In genomic region chr12:118190266-118190665, GRCh38 we compare ENCODE assay signal across 9 cellular contexts. TPM values are rescaled to one million over a fixed set of nuclear protein-coding genes. Genes with fewer than 3 reads are reported as not detected.
DNase-seq lines count a peak whose midpoint lies in the region; ATAC-seq, FAIRE-seq and TF ChIP-seq lines count a peak whose summit lies in the region.
"Had no signal": no experiment of that assay in that cellular context is flagged by ENCODE, and none has a peak within 500 bp of the region (broad histone marks: within the 10 kb centered on the region; RNA-seq: fewer than 3 reads in every experiment).

No MANE protein-coding gene starts in this region.

- peaks cover 26% of the 10 kb centered on the region for H3K4me1 Mint-ChIP-seq in WTC11
- peaks cover 0 to 16% (median 5%) of the 10 kb centered on the region in 7 donors for H3K4me1 Mint-ChIP-seq in naive thymus-derived CD4-positive, alpha-beta T cell

- H3K9me3 ChIP-seq in heart left ventricle = no peaks in the 10 kb centered on the region
- H3K9me3 ChIP-seq in naive thymus-derived CD4-positive, alpha-beta T cell (ENCODE audit: control insufficient read depth in 2 of 3, low read length in 3 of 3) = no peaks in the 10 kb centered on the region

- H3K4me3 Mint-ChIP-seq in WTC11 = peak overlapping the region; percentile 61
- H3K4me3 Mint-ChIP-seq in naive thymus-derived CD4-positive, alpha-beta T cell = no peak overlapping the region
- H3K4me3 Mint-ChIP-seq: activated naive CD8-positive, alpha-beta T cell had no signal

- H3K27me3 Mint-ChIP-seq in WTC11 (ENCODE audit: low read depth) = no peaks in the 10 kb centered on the region
- no peaks in the 10 kb centered on the region for H3K27me3 Mint-ChIP-seq in naive thymus-derived CD4-positive, alpha-beta T cell
- H3K27me3 Mint-ChIP-seq: activated naive CD8-positive, alpha-beta T cell had no signal

- intact Hi-C loops in heart left ventricle (cut with DNase I) = no loop called here
- intact Hi-C loops in naive thymus-derived CD4-positive, alpha-beta T cell (cut with micrococcal nuclease) = no loop called here

- CTCF ChIA-PET in WTC11 (lab: Charles Lee) = interaction anchor here (0.6 to 1.6 kb wide), 4 partner anchors 9 to 186 kb away, joined by 3 to 6 read pairs (median 4); partner anchors contain the start of genes PEBP1 and SUDS3
- CTCF ChIA-PET in naive thymus-derived CD4-positive, alpha-beta T cell (lab: Charles Lee) = no interaction called here

- 25 to 35% (median 32%) methylated on average over 11 of the region's 11 CpGs for WGBS in heart left ventricle, 4 donors

- no peaks in the 10 kb centered on the region for H3K27me3 ChIP-seq in heart left ventricle
- no peaks in the 10 kb centered on the region for H3K27me3 ChIP-seq in naive thymus-derived CD4-positive, alpha-beta T cell (ENCODE audit: control insufficient read depth in 2 of 2, insufficient read depth in 2 of 2, low read length in 2 of 2)

- DNase-seq in WTC11 (ENCODE audit: low spot score) (no peak), heart left ventricle (no peak), renal cortical epithelial cell (ENCODE audit: low read depth) (peak; percentile 48), NOMO-1 treated with dmso at 0.1 percent for 144 hours (lab: John Stamatoyannopoulos, UW; ENCODE audit: unreplicated experiment) (no peak), NOMO-1 treated with DMSO at 0.1 percent for 48 hours (lab: John Stamatoyannopoulos, UW; ENCODE audit: unreplicated experiment) (no peak), NCI-H345 (lab: John Stamatoyannopoulos, UW) (no peak)
- no peak for DNase-seq in naive thymus-derived CD4-positive, alpha-beta T cell

- ATAC-seq in WTC11 (peak; percentile 40), heart left ventricle (peak in 3 of 4 donors; percentile 66 to 78 (median 70))
- ATAC-seq in naive thymus-derived CD4-positive, alpha-beta T cell = no peak

- TF ChIP-seq POLR2A in heart left ventricle (IDR thresholded peaks at IDR 0.05) = no peak

- TF ChIP-seq CTCF in WTC11 (IDR thresholded peaks at IDR 0.05) (no peak), heart left ventricle (IDR thresholded peaks at IDR 0.05) (no peak)

- H3K9me3 Mint-ChIP-seq in WTC11 = no peaks in the 10 kb centered on the region
- H3K9me3 Mint-ChIP-seq in naive thymus-derived CD4-positive, alpha-beta T cell = no peaks in the 10 kb centered on the region

- peak overlapping the region; percentile 51 to 79 (median 76) for H3K27ac ChIP-seq in heart left ventricle
- no peak overlapping the region for H3K27ac ChIP-seq in naive thymus-derived CD4-positive, alpha-beta T cell (ENCODE audit: low read depth, low read length)

- peaks cover 0 to 36% (median 16%) of the 10 kb centered on the region in 12 donors for H3K4me1 ChIP-seq in heart left ventricle
- no peaks in the 10 kb centered on the region for H3K4me1 ChIP-seq in naive thymus-derived CD4-positive, alpha-beta T cell (ENCODE audit: control insufficient read depth in 2 of 2, insufficient read depth in 2 of 2, low read length in 2 of 2)

- FAIRE-seq in G401.6 (lab: Jason Lieb, UNC) = peak; percentile 79

- POLR2A ChIA-PET in WTC11 (lab: Charles Lee) = interaction anchor here (0.6 to 0.7 kb wide), 2 partner anchors 31 to 177 kb away, joined by 3 read pairs; no protein-coding TSS in a partner anchor
- POLR2A ChIA-PET in naive thymus-derived CD4-positive, alpha-beta T cell (lab: Charles Lee) = no interaction called here

- peaks cover 0 to 22% (median 3%) of the 10 kb centered on the region in 9 donors for H3K36me3 ChIP-seq in heart left ventricle
- H3K36me3 ChIP-seq in naive thymus-derived CD4-positive, alpha-beta T cell (ENCODE audit: control insufficient read depth in 2 of 3, insufficient read depth in 3 of 3, low read length in 3 of 3) = peaks cover 0 to 28% (median 6%) of the 10 kb centered on the region in 3 experiments

- H3K27ac Mint-ChIP-seq in WTC11 = peak overlapping the region; percentile 94
- H3K27ac Mint-ChIP-seq in naive thymus-derived CD4-positive, alpha-beta T cell = peak overlapping the region in 1 of 9 donors; percentile 46
- H3K27ac Mint-ChIP-seq: activated naive CD8-positive, alpha-beta T cell had no signal

- peak overlapping the region; percentile 2 to 64 (median 44) for H3K4me3 ChIP-seq in heart left ventricle
- H3K4me3 ChIP-seq in naive thymus-derived CD4-positive, alpha-beta T cell (ENCODE audit: low read length) = no peak overlapping the region

- no peaks in the 10 kb centered on the region for H3K36me3 Mint-ChIP-seq in WTC11
- peaks cover 0 to 20% (median 2%) of the 10 kb centered on the region in 5 donors for H3K36me3 Mint-ChIP-seq in naive thymus-derived CD4-positive, alpha-beta T cell

TF ChIP-seq in WTC11, 78 proteins besides CTCF, POLR2A, EP300 and RAD21:
- TF ChIP-seq CBFB (CRISPR knock-in tag; IDR thresholded peaks at IDR 0.05; ENCODE audit: low read depth) = no peak
- TF ChIP-seq ELF4 (CRISPR knock-in tag; IDR thresholded peaks at IDR 0.05; ENCODE audit: low read depth) = no peak
- TF ChIP-seq FOXP4 (CRISPR knock-in tag; IDR thresholded peaks at IDR 0.05) = no peak
- TF ChIP-seq NFATC4 (CRISPR knock-in tag; IDR thresholded peaks at IDR 0.05) = no peak
- no peak for TF ChIP-seq FOXP1 (CRISPR knock-in tag; IDR thresholded peaks at IDR 0.05; ENCODE audit: borderline replicate concordance)
- TF ChIP-seq GRHL2 (CRISPR knock-in tag; IDR thresholded peaks at IDR 0.05; ENCODE audit: insufficient replicate concordance, severe bottlenecking) = no peak
- no peak for TF ChIP-seq ATF3 (CRISPR knock-in tag; conservative IDR thresholded peaks at IDR 0.05)
- TF ChIP-seq KAT7 (CRISPR knock-in tag; IDR thresholded peaks at IDR 0.05; ENCODE audit: borderline replicate concordance) = no peak
- no peak for TF ChIP-seq CDX4 (CRISPR knock-in tag; IDR thresholded peaks at IDR 0.05; ENCODE audit: borderline replicate concordance)
- TF ChIP-seq NFE2L1 (CRISPR knock-in tag; IDR thresholded peaks at IDR 0.05) = no peak
- TF ChIP-seq TEAD1 (CRISPR knock-in tag; IDR thresholded peaks at IDR 0.05) = no peak
- no peak for TF ChIP-seq ZNF317 (CRISPR knock-in tag; IDR thresholded peaks at IDR 0.05; ENCODE audit: borderline replicate concordance, low read depth)
- TF ChIP-seq ZBTB43 (CRISPR knock-in tag; IDR thresholded peaks at IDR 0.05) = no peak
- no peak for TF ChIP-seq HMGXB4 (CRISPR knock-in tag; IDR thresholded peaks at IDR 0.05)

RNA-seq across cellular contexts. Expression of gene PEBP1, which starts 54.3 kb away (rescaled TPM):
- 347 to 366 TPM (median 363 TPM) in 3 replicates for total RNA-seq in WTC11 (2021)
- 100 to 1,000 TPM; 301 to 751 (median 420) TPM for total RNA-seq in heart left ventricle
- 100 to 1,000 TPM; 295 to 554 TPM for polyA plus RNA-seq in heart left ventricle
- total RNA-seq in renal cortical epithelial cell = 161 and 252 TPM in 2 replicates
- total RNA-seq in naive thymus-derived CD4-positive, alpha-beta T cell = 100 to 1,000 TPM in 1 of 5 experiments, 10 to 100 TPM in 4; 73.8 to 109 (median 91.1) TPM
- polyA plus RNA-seq in naive thymus-derived CD4-positive, alpha-beta T cell = 100 to 1,000 TPM; 314 to 343 TPM
